1 cellular context compared by ENCODE assay signal in the genomic region with DNA sequence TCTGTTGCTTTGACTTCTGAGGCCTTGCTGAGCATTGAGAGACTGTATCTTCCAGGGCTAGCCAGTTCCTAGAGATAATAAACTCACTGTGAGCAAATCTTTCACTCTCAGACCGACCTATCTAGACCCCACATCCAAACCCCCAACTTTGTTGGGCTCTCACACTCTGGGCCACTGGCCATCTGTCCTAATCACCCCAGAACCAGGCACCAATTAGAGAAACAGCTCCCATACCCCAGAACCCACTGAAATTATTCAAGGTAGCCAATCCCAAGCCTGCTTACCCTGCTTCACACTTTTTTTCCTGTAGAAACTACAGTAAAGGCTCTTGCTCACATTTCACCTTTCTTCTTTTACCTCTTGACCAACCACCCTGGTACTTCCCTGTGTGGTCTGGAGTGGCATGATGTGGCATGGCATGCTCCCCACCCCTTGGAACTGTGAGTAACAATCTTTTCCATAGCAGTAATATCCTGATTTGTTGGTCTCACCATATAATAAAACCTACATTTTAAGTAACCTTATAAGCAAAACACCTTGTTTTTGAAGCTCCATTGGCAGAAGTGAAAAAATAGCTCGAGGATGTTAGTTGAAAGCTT.
TF ChIP-seq lines count a peak whose summit lies in the region.

No MANE protein-coding gene starts in this region.

TF ChIP-seq in K562, 482 proteins besides CTCF, POLR2A, EP300 and RAD21 (continues in another document):
- peak; percentile 80 for TF ChIP-seq PML (IDR thresholded peaks at IDR 0.05; ENCODE audit: low read length)
- no peak for TF ChIP-seq ZC3H11A (IDR thresholded peaks at IDR 0.05; ENCODE audit: low read depth, low read length)
- TF ChIP-seq, protein P1, sequence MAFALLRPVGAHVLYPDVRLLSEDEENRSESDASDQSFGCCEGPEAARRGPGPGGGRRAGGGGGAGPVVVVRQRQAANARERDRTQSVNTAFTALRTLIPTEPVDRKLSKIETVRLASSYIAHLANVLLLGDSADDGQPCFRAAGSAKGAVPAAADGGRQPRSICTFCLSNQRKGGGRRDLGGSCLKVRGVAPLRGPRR (CRISPR knock-in tag; IDR thresholded peaks at IDR 0.05): no peak
- peak; percentile 60 for TF ChIP-seq SMAD4 (CRISPR knock-in tag; conservative IDR thresholded peaks at IDR 0.05)
- 0 out of 4 replicates have a peak, but pooled peaks of 1 of the 2 experiments have one; percentile 9 for TF ChIP-seq MLLT1 (IDR thresholded peaks at IDR 0.05)
- TF ChIP-seq ZBTB7A (IDR thresholded peaks at IDR 0.05; ENCODE audit: borderline replicate concordance, control insufficient read depth, low read depth, low read length): 0 out of 2 replicates have a peak, but pooled peaks have one; percentile 46
- peak; percentile 94 for TF ChIP-seq ARID1B (IDR thresholded peaks at IDR 0.05)
- peak; percentile 35; the same call in 1 of the 2 replicates for TF ChIP-seq SMARCC2 (IDR thresholded peaks at IDR 0.05; ENCODE audit: low read depth)
- TF ChIP-seq DPF2 (IDR thresholded peaks at IDR 0.05): peak; percentile 90
- TF ChIP-seq SMARCE1 (IDR thresholded peaks at IDR 0.05): peak; percentile 69; the same call in 1 of the 2 replicates
- no peak for TF ChIP-seq RHOXF2B (CRISPR knock-in tag; conservative IDR thresholded peaks at IDR 0.05)
- no peak for TF ChIP-seq ATF7 (IDR thresholded peaks at IDR 0.05)
- TF ChIP-seq MYBL2 (IDR thresholded peaks at IDR 0.05; ENCODE audit: low read depth): no peak
- no peak for TF ChIP-seq MYBL2 (CRISPR knock-in tag; IDR thresholded peaks at IDR 0.05; ENCODE audit: borderline replicate concordance)
- no peak for TF ChIP-seq FOXK1 (CRISPR knock-in tag; IDR thresholded peaks at IDR 0.05; ENCODE audit: borderline replicate concordance)
- TF ChIP-seq SP1 (CRISPR knock-in tag; IDR thresholded peaks at IDR 0.05): no peak
- TF ChIP-seq ZSCAN29 (IDR thresholded peaks at IDR 0.05): no peak
- TF ChIP-seq POLR2H (tag; IDR thresholded peaks at IDR 0.05; ENCODE audit: low read depth): no peak
- no peak for TF ChIP-seq SAFB (IDR thresholded peaks at IDR 0.05; ENCODE audit: borderline replicate concordance, low read depth, low read length)
- TF ChIP-seq ETS2 (tag; IDR thresholded peaks at IDR 0.05; ENCODE audit: borderline replicate concordance, poor library complexity, severe bottlenecking): no peak
- TF ChIP-seq COPS2 (conservative IDR thresholded peaks at IDR 0.05): no peak
- TF ChIP-seq TEAD4 (IDR thresholded peaks at IDR 0.05; ENCODE audit: low read length): peak; percentile 92
- TF ChIP-seq TEAD4 (CRISPR knock-in tag; IDR thresholded peaks at IDR 0.05; ENCODE audit: borderline replicate concordance): no peak
- TF ChIP-seq NONO (IDR thresholded peaks at IDR 0.05; ENCODE audit: low read depth in 2 of 2, low read length in 1 of 2): 0 out of 4 replicates have a peak, but pooled peaks of 1 of the 2 experiments have one; percentile 18
- TF ChIP-seq GATA2 (CRISPR knock-in tag; IDR thresholded peaks at IDR 0.05): no peak; the same call in none of the 2 replicates
- TF ChIP-seq FOXP4 (CRISPR knock-in tag; IDR thresholded peaks at IDR 0.05; ENCODE audit: borderline replicate concordance): no peak
- no peak for TF ChIP-seq FOSL1 (tag; conservative IDR thresholded peaks at IDR 0.05)
- TF ChIP-seq, protein P2, sequence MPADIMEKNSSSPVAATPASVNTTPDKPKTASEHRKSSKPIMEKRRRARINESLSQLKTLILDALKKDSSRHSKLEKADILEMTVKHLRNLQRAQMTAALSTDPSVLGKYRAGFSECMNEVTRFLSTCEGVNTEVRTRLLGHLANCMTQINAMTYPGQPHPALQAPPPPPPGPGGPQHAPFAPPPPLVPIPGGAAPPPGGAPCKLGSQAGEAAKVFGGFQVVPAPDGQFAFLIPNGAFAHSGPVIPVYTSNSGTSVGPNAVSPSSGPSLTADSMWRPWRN (IDR thresholded peaks at IDR 0.05; ENCODE audit: low read depth): no peak
- no peak for TF ChIP-seq RFX5 (IDR thresholded peaks at IDR 0.05; ENCODE audit: low read depth, low read length)
- TF ChIP-seq CCAR2 (IDR thresholded peaks at IDR 0.05; ENCODE audit: low read depth, low read length): no peak
- peak; percentile 37; the same call in 1 of the 2 replicates for TF ChIP-seq BCOR (IDR thresholded peaks at IDR 0.05)
- no peak for TF ChIP-seq ZNF282 (CRISPR knock-in tag; IDR thresholded peaks at IDR 0.05)
- no peak for TF ChIP-seq TFAM (CRISPR knock-in tag; conservative IDR thresholded peaks at IDR 0.05)
- peak; percentile 83; the same call in 1 of the 2 replicates for TF ChIP-seq CC2D1A (IDR thresholded peaks at IDR 0.05)
- TF ChIP-seq ZKSCAN3 (CRISPR knock-in tag; IDR thresholded peaks at IDR 0.05): no peak
- no peak for TF ChIP-seq TGIF2 (CRISPR knock-in tag; IDR thresholded peaks at IDR 0.05)
- peak; percentile 80 for TF ChIP-seq SMARCA4 (IDR thresholded peaks at IDR 0.05)
- TF ChIP-seq MBD1 (CRISPR knock-in tag; IDR thresholded peaks at IDR 0.05): no peak
- no peak for TF ChIP-seq PRMT5 (CRISPR knock-in tag; IDR thresholded peaks at IDR 0.05)
- TF ChIP-seq EHMT2 (IDR thresholded peaks at IDR 0.05): peak; percentile 47
- no peak for TF ChIP-seq ZNF699 (CRISPR knock-in tag; IDR thresholded peaks at IDR 0.05; ENCODE audit: insufficient replicate concordance)
- TF ChIP-seq, protein P3, sequence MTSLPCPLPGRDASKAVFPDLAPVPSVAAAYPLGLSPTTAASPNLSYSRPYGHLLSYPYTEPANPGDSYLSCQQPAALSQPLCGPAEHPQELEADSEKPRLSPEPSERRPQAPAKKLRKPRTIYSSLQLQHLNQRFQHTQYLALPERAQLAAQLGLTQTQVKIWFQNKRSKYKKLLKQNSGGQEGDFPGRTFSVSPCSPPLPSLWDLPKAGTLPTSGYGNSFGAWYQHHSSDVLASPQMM (CRISPR knock-in tag; IDR thresholded peaks at IDR 0.05): no peak
- TF ChIP-seq GTF3C2 (IDR thresholded peaks at IDR 0.05; ENCODE audit: borderline replicate concordance, extremely low read depth, insufficient read length): no peak
- TF ChIP-seq ZNF639 (CRISPR knock-in tag; conservative IDR thresholded peaks at IDR 0.05 in 1 of 2, IDR thresholded peaks at IDR 0.05 in 1 of 2): no peak
- peak; percentile 49; the same call in 1 of the 2 replicates for TF ChIP-seq CREB1 (IDR thresholded peaks at IDR 0.05)
- no peak for TF ChIP-seq CREB1 (CRISPR knock-in tag; IDR thresholded peaks at IDR 0.05)
- TF ChIP-seq HLTF (IDR thresholded peaks at IDR 0.05): no peak
- TF ChIP-seq ZNF277 (CRISPR knock-in tag; IDR thresholded peaks at IDR 0.05; ENCODE audit: borderline replicate concordance): no peak
- TF ChIP-seq ZNF224 (CRISPR knock-in tag; IDR thresholded peaks at IDR 0.05): no peak
- no peak for TF ChIP-seq SMAD1 (IDR thresholded peaks at IDR 0.05; ENCODE audit: low read depth, low read length, partially characterized antibody)
